15 cellular contexts compared by ENCODE assay signal in genomic region chr6:43716099-43716498, GRCh38. TPM values are rescaled to one million over a fixed set of nuclear protein-coding genes. Genes with fewer than 3 reads are reported as not detected.
A peak's percentile ranks its signal among the peaks of the same experiment; 100 is the strongest.
DNase-seq lines count a peak whose midpoint lies in the region; ATAC-seq, FAIRE-seq and TF ChIP-seq lines count a peak whose summit lies in the region.
"Had no signal": no experiment of that assay in that cellular context is flagged by ENCODE, and none has a peak within 500 bp of the region (broad histone marks: within the 10 kb centered on the region; RNA-seq: fewer than 3 reads in every experiment).

No MANE protein-coding gene starts in this region.

- DNase-seq in NCI-H1092 (lab: John Stamatoyannopoulos, UW) (peak; percentile 82), choroid plexus epithelial cell (ENCODE audit: low read depth) (peak; percentile 58), mesothelial cell of epicardium (ENCODE audit: low spot score in 2 of 2, unreplicated experiment in 2 of 2) (peak in 1 of 2 experiments; percentile 53), foreskin keratinocyte (no peak), small intestine (no peak)
- DNase-seq: activated naive CD4-positive, alpha-beta T cell treated with anti-CD3 and anti-CD28 coated beads for 36 hours; colonic mucosa; NCI-H345 had no signal

- no peak for ATAC-seq in GM21825 (IDR thresholded peaks at IDR 0.05; ENCODE audit: unreplicated experiment)
- no peak for ATAC-seq in HG02981 (IDR thresholded peaks at IDR 0.05; ENCODE audit: unreplicated experiment)
- no peak for ATAC-seq in foreskin keratinocyte
- ATAC-seq: esophagus mucosa had no signal

- no peaks in the 10 kb centered on the region for H3K9me3 ChIP-seq in BLaER1 treated with 17β-estradiol and CSF1 and Interleukin-3, amounts not matched to agents 10 nM and 100 nM (replicated peaks in 1 of 11)
- H3K9me3 ChIP-seq in small intestine (ENCODE audit: control insufficient read depth, low read depth): no peaks in the 10 kb centered on the region
- H3K9me3 ChIP-seq: colonic mucosa had no signal

- H3K36me3 ChIP-seq in BLaER1 treated with 17β-estradiol and CSF1 and Interleukin-3, amounts not matched to agents 10 nM and 100 nM: no peaks in the 10 kb centered on the region
- H3K36me3 ChIP-seq in small intestine (ENCODE audit: control insufficient read depth in 2 of 2, insufficient read depth in 2 of 2, low read length in 2 of 2): no peaks in the 10 kb centered on the region
- H3K36me3 ChIP-seq: colonic mucosa had no signal

- 0 out of 22 replicates have a peak overlapping the region, but pooled peaks of 1 of the 11 experiments have one; percentile 2 for H3K9ac ChIP-seq in BLaER1 treated with 17β-estradiol and CSF1 and Interleukin-3, amounts not matched to agents 10 nM and 100 nM

- peaks cover 39% of the 10 kb centered on the region for H3K4me1 Mint-ChIP-seq in mesothelial cell of epicardium

- no peak overlapping the region for H3K4me3 Mint-ChIP-seq in mesothelial cell of epicardium
- H3K4me3 Mint-ChIP-seq: activated naive CD4-positive, alpha-beta T cell treated with anti-CD3 and anti-CD28 coated beads for 36 hours; stimulated activated naive CD8-positive, alpha-beta T cell treated with anti-CD3 and anti-CD28 coated beads, Interleukin-15, Interleukin-2, amounts not matched to agents 100 ng/mL and 50 ng/mL, for 24 hours had no signal

- no peaks in the 10 kb centered on the region for H3K9me3 Mint-ChIP-seq in mesothelial cell of epicardium
- H3K9me3 Mint-ChIP-seq: activated naive CD4-positive, alpha-beta T cell treated with anti-CD3 and anti-CD28 coated beads for 36 hours; stimulated activated naive CD8-positive, alpha-beta T cell treated with anti-CD3 and anti-CD28 coated beads, Interleukin-15, Interleukin-2, amounts not matched to agents 100 ng/mL and 50 ng/mL, for 24 hours had no signal

- TF ChIP-seq CTCF in choroid plexus epithelial cell (conservative IDR thresholded peaks at IDR 0.05; ENCODE audit: low read depth, low read length) (no peak), mesothelial cell of epicardium (IDR thresholded peaks at IDR 0.05; ENCODE audit: unreplicated experiment) (no peak), foreskin keratinocyte (conservative IDR thresholded peaks at IDR 0.05) (no peak)

- H3K27ac ChIP-seq in BLaER1 treated with 17β-estradiol and CSF1 and Interleukin-3, amounts not matched to agents 10 nM and 100 nM: peak overlapping the region in 3 of 11 experiments; percentile 23 to 29 (median 29); a peak in 4 of 22 replicates
- no peak overlapping the region for H3K27ac ChIP-seq in foreskin keratinocyte
- peak overlapping the region in 1 of 2 donors; percentile 83 for H3K27ac ChIP-seq in small intestine (ENCODE audit: low read depth in 1 of 2, low read length in 1 of 2)
- H3K27ac ChIP-seq: colonic mucosa had no signal

- peaks cover 17% of the 10 kb centered on the region for H3K27me3 Mint-ChIP-seq in mesothelial cell of epicardium (ENCODE audit: low read depth)

- no peak for FAIRE-seq in small intestine (lab: Jason Lieb, UNC)
- FAIRE-seq: GM12891, RCC 7860 had no signal

- H3K4me1 ChIP-seq in BLaER1 treated with 17β-estradiol and CSF1 and Interleukin-3, amounts not matched to agents 10 nM and 100 nM: peaks cover 27 to 48% (median 36%) of the 10 kb centered on the region in 10 experiments
- no peaks in the 10 kb centered on the region for H3K4me1 ChIP-seq in foreskin keratinocyte
- H3K4me1 ChIP-seq in small intestine (ENCODE audit: control insufficient read depth in 2 of 2, insufficient read depth in 1 of 2, low read depth in 1 of 2, low read length in 1 of 2): peaks cover 0 to 3% of the 10 kb centered on the region in 2 donors
- H3K4me1 ChIP-seq: colonic mucosa had no signal

- H3K4me2 ChIP-seq in BLaER1 treated with 17β-estradiol and CSF1 and Interleukin-3, amounts not matched to agents 10 nM and 100 nM: peak overlapping the region in 6 of 11 experiments; percentile 22 to 65 (median 38); a peak in 8 of 22 replicates

- no peaks in the 10 kb centered on the region for H4K20me1 ChIP-seq in BLaER1 treated with 17β-estradiol and CSF1 and Interleukin-3, amounts not matched to agents 10 nM and 100 nM

- 61 to 81% (median 76%) methylated on average over 9 of the region's 9 CpGs for WGBS in small intestine, 3 donors

- H3K4me3 ChIP-seq in BLaER1 treated with 17β-estradiol and CSF1 and Interleukin-3, amounts not matched to agents 10 nM and 100 nM: no peak overlapping the region
- H3K4me3 ChIP-seq in choroid plexus epithelial cell (ENCODE audit: low read depth, low read length) (no peak overlapping the region), small intestine (ENCODE audit: low read depth in 1 of 2, low read length in 2 of 2) (no peak overlapping the region)
- H3K4me3 ChIP-seq: colonic mucosa had no signal

- peak overlapping the region; percentile 60 for H3K27ac Mint-ChIP-seq in mesothelial cell of epicardium
- H3K27ac Mint-ChIP-seq: activated naive CD4-positive, alpha-beta T cell treated with anti-CD3 and anti-CD28 coated beads for 36 hours; stimulated activated naive CD8-positive, alpha-beta T cell treated with anti-CD3 and anti-CD28 coated beads, Interleukin-15, Interleukin-2, amounts not matched to agents 100 ng/mL and 50 ng/mL, for 24 hours had no signal

- no peaks in the 10 kb centered on the region for H3K27me3 ChIP-seq in BLaER1 treated with 17β-estradiol and CSF1 and Interleukin-3, amounts not matched to agents 10 nM and 100 nM
- H3K27me3 ChIP-seq in foreskin keratinocyte (peaks cover 16% of the 10 kb centered on the region), small intestine (ENCODE audit: control insufficient read depth in 2 of 2, insufficient read depth in 2 of 2, low read length in 2 of 2) (no peaks in the 10 kb centered on the region)
- H3K27me3 ChIP-seq: colonic mucosa had no signal

- H3K36me3 Mint-ChIP-seq in mesothelial cell of epicardium: no peaks in the 10 kb centered on the region

RNA-seq across cellular contexts. Expression of gene MRPS18A, which starts 28.5 kb away (rescaled TPM):
- total RNA-seq in mesothelial cell of epicardium (41.4 to 46.6 TPM (median 46.0 TPM) in 3 replicates), foreskin keratinocyte (68.5 and 68.6 TPM in 2 replicates)
- polyA plus RNA-seq in foreskin keratinocyte (88.8 and 92.9 TPM in 2 replicates), small intestine (100 to 1,000 TPM in 1 of 3 donors, 10 to 100 TPM in 2; 63.7 to 107 (median 66.5) TPM)

RNA-seq across cellular contexts. Expression of gene VEGFA, which starts 53.9 kb away (rescaled TPM):
- 181 to 186 TPM (median 185 TPM) in 3 replicates for total RNA-seq in mesothelial cell of epicardium
- total RNA-seq in foreskin keratinocyte: 88.6 and 89.7 TPM in 2 replicates
- polyA plus RNA-seq in foreskin keratinocyte: 42.5 and 48.3 TPM in 2 replicates
- 100 to 1,000 TPM; 100 to 144 (median 107) TPM for polyA plus RNA-seq in small intestine

Comparison
In these comparisons a context has a peak if more than half of its experiments do, and no peak if none do; other contexts are left out.
1. DNase-seq: peak in NCI-H1092 (single experiment) and choroid plexus epithelial cell (single experiment); none in foreskin keratinocyte (0 of 2) and small intestine (single experiment).